ENCODE assay signal across 11 cellular contexts in the genomic region with DNA sequence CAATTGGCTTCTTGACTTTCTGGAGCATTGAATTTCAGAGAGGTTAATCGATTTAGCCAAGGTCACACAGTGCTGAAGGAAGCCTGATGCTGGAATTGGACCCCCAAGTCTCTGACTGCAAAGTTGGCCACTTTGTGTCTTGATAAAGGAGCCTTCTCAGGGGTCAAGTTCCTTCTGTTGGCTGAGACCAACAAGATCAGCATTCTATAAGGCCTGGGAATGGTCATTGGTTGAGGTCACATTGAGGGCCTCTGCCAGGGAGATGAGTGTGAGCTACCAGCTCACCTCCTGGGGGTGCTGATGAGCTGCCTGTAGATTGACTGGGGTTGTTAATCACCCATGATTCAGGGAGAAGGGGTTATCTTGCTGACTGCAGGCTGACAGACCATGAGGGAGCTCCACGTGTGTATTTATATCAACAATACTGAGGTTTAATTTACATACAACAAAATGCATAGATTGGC. TPM values are rescaled to one million over a fixed set of nuclear protein-coding genes. Genes with fewer than 3 reads are reported as not detected.
DNase-seq lines count a peak whose midpoint lies in the region; ATAC-seq, FAIRE-seq and TF ChIP-seq lines count a peak whose summit lies in the region.
"Had no signal": no experiment of that assay in that cellular context is flagged by ENCODE, and none has a peak within 500 bp of the region (broad histone marks: within the 10 kb centered on the region; RNA-seq: fewer than 3 reads in every experiment).

No MANE protein-coding gene starts in this region.

- TF ChIP-seq CTCF in AG09319 (IDR thresholded peaks at IDR 0.05; ENCODE audit: low read depth, low read length), result peak; percentile 3; the same call in 1 of the 2 replicates
- peak; percentile 4 for TF ChIP-seq CTCF in fibroblast of villous mesenchyme (IDR thresholded peaks at IDR 0.05; ENCODE audit: insufficient read depth, low read depth, low read length)

- H3K27ac ChIP-seq in effector memory CD4-positive, alpha-beta T cell (ENCODE audit: insufficient read depth, low read length, poor library complexity, severe bottlenecking), result no peak overlapping the region
- H3K27ac ChIP-seq: heart left ventricle, prostate gland had no signal

- ATAC-seq in GM18505 (IDR thresholded peaks at IDR 0.05; ENCODE audit: unreplicated experiment), result no peak
- ATAC-seq in GM19455 (IDR thresholded peaks at IDR 0.05; ENCODE audit: unreplicated experiment), result no peak
- ATAC-seq: heart left ventricle had no signal

- no peaks in the 10 kb centered on the region for H3K27me3 ChIP-seq in effector memory CD4-positive, alpha-beta T cell (replicated peaks; ENCODE audit: control insufficient read depth, insufficient read depth, low read length, poor library complexity, severe bottlenecking)

- H3K4me1 ChIP-seq in effector memory CD4-positive, alpha-beta T cell (ENCODE audit: control insufficient read depth, insufficient read depth, low read length, poor library complexity, severe bottlenecking), result no peaks in the 10 kb centered on the region
- H3K4me1 ChIP-seq: prostate gland had no signal

- H3K4me3 ChIP-seq in fibroblast of villous mesenchyme (ENCODE audit: low read depth, low read length), result no peak overlapping the region
- H3K4me3 ChIP-seq in effector memory CD4-positive, alpha-beta T cell (ENCODE audit: insufficient read depth, low read depth, low read length, poor library complexity, severe bottlenecking), result no peak overlapping the region
- H3K4me3 ChIP-seq: heart left ventricle, prostate gland had no signal

- H3K36me3 ChIP-seq in effector memory CD4-positive, alpha-beta T cell (ENCODE audit: control insufficient read depth, insufficient read depth, low read length), result no peaks in the 10 kb centered on the region
- H3K36me3 ChIP-seq: heart left ventricle, prostate gland had no signal

- no peaks in the 10 kb centered on the region for H3K9me3 ChIP-seq in effector memory CD4-positive, alpha-beta T cell (ENCODE audit: control insufficient read depth, low read length)
- H3K9me3 ChIP-seq: prostate gland had no signal

- no peak for TF ChIP-seq POLR2A in GM18505 (IDR thresholded peaks at IDR 0.05; ENCODE audit: borderline replicate concordance, extremely low read depth, insufficient read depth, insufficient read length)

- DNase-seq in AG09319 (ENCODE audit: extremely low read depth, low read depth), result no peak
- peak; percentile 43 for DNase-seq in HCEC 1CT
- peak; percentile 36 for DNase-seq in SKM-1 treated with dmso at 0.1 percent for 144 hours (lab: John Stamatoyannopoulos, UW; ENCODE audit: unreplicated experiment)
- DNase-seq in fibroblast of villous mesenchyme (ENCODE audit: low read depth), result no peak
- DNase-seq in effector memory CD4-positive, alpha-beta T cell, result no peak
- DNase-seq in HTR-8/SVneo (ENCODE audit: insufficient read length, low spot score), result no peak
- DNase-seq: heart left ventricle, NCI-H526 treated with DMSO at 0.1 percent for 48 hours had no signal

- FAIRE-seq in HTR-8/SVneo (lab: Jason Lieb, UNC), result no peak

RNA-seq across cellular contexts. Expression of a gene that starts 54.5 kb away (rescaled TPM):
- total RNA-seq in fibroblast of villous mesenchyme, result 3.2 and 6.9 TPM in 2 replicates

Comparison
In these comparisons a context has a peak if more than half of its experiments do, and no peak if none do; other contexts are left out.
1. DNase-seq: peak in HCEC 1CT (single experiment) and SKM-1 treated with dmso at 0.1 percent for 144 hours (single experiment); none in AG09319 (single experiment), fibroblast of villous mesenchyme (single experiment), effector memory CD4-positive, alpha-beta T cell (0 of 3) and HTR-8/SVneo (single experiment).